ENCODE assay signal across 13 cellular contexts in the genomic region with DNA sequence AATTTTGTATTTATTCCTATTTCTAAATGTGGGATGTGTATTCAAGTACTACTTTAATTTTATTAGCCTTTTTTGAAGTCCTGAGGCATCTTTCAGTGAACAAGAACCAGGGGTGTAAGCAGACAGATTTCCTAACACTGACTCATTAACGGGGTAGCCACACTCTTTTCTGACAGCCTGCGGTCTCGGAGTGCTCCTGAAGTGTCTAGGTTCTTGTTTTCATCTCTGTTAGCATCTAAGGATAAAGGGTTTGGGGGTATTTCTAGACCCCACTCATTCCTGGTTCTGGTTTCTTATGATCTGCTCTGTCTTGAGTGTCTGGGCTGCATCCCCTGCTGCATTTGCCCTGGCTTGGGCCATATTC.
"Had no signal": no experiment of that assay in that cellular context is flagged by ENCODE, and none has a peak within 500 bp of the region (broad histone marks: within the 10 kb centered on the region; RNA-seq: fewer than 3 reads in every experiment).

No MANE protein-coding gene starts in this region.

- H3K4me3 ChIP-seq: ascending aorta, coronary artery, heart left ventricle, lower lobe of right lung, stomach, thoracic aorta had no signal

- DNase-seq: activated CD4-positive, alpha-beta T cell treated with anti-CD3 and anti-CD28 coated beads, Interleukin-2, amount 10 ng/mL, durations not matched to agents 7 days and 5 days; central memory CD4-positive, alpha-beta T cell; foreskin melanocyte; heart left ventricle; left cardiac atrium; lower lobe of right lung; stimulated activated CD4-positive, alpha-beta T cell treated with anti-CD3 and anti-CD28 coated beads, Interleukin-1b, Interleukin-23, amount 100 ng/mL, for 48 hours; stomach; SW 1271 had no signal

- H3K27me3 ChIP-seq: ascending aorta, heart left ventricle, stomach had no signal

- H3K9me3 ChIP-seq: ascending aorta, lower lobe of right lung, stomach, thoracic aorta had no signal

- ATAC-seq: heart left ventricle, lower lobe of right lung, sciatic nerve had no signal

- H3K4me1 ChIP-seq: ascending aorta, heart left ventricle, lower lobe of right lung had no signal

- H3K27ac ChIP-seq: ascending aorta, coronary artery, heart left ventricle, lower lobe of right lung, thoracic aorta had no signal

- H3K36me3 ChIP-seq: ascending aorta, heart left ventricle, lower lobe of right lung, stomach, thoracic aorta had no signal
